11 cellular contexts compared by ENCODE assay signal in the genomic region with DNA sequence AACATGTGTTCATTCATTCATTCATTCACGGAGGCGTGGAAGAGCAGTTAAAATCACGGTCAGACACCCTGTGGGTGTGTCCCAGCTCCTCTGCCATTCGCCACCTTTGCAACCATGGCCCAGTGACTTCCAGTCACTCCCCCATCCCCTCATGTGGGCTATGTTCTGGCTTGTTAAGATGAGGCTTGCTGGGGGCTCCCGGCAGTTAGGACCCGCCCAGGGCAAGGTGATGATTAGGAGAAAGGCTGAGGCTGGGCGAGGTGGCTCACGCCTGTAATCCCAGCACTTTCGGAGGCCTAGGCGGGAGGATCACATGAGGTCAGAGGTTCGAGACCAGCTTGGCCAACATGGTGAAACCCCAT. TPM values are rescaled to one million over a fixed set of nuclear protein-coding genes. Genes with fewer than 3 reads are reported as not detected.
DNase-seq lines count a peak whose midpoint lies in the region; ATAC-seq, FAIRE-seq and TF ChIP-seq lines count a peak whose summit lies in the region.
"Had no signal": no experiment of that assay in that cellular context is flagged by ENCODE, and none has a peak within 500 bp of the region (broad histone marks: within the 10 kb centered on the region; RNA-seq: fewer than 3 reads in every experiment).

No MANE protein-coding gene starts in this region.

- FAIRE-seq in kidney (lab: Jason Lieb, UNC) = no peak
- FAIRE-seq: frontal cortex had no signal

- H3K27me3 Mint-ChIP-seq in activated T-cell treated with anti-CD3 and anti-CD28 coated beads, Interleukin-2, amount 50 U/mL, for 72 hours (ENCODE audit: low read depth) = peaks cover 22% of the 10 kb centered on the region
- peaks cover 9% of the 10 kb centered on the region for H3K27me3 Mint-ChIP-seq in activated T-cell treated with anti-CD3 and anti-CD28 coated beads, Interleukin-2, amount 50 U/mL, for 24 hours

- TF ChIP-seq CTCF in transverse colon (IDR thresholded peaks at IDR 0.05) (no peak), kidney (IDR thresholded peaks at IDR 0.05; ENCODE audit: borderline replicate concordance, extremely low read depth, insufficient read depth) (no peak)

- in situ Hi-C loops in transverse colon (cut with MboI; ENCODE audit: low pct_ligation_motif_present in 1 of 4, low pct_unique_long_range_greater_than_20kb in 1 of 4, low sequenced_read_pairs in 3 of 4) = loop anchor here in 2 of 4 donors (25.0 kb wide), 1 partner anchor 640 kb away; no protein-coding TSS in a partner anchor

- TF ChIP-seq POLR2A in transverse colon (IDR thresholded peaks at IDR 0.05) = no peak

- no peak for TF ChIP-seq EP300 in transverse colon (IDR thresholded peaks at IDR 0.05; ENCODE audit: low read depth)

- H3K9me3 Mint-ChIP-seq in activated T-cell treated with anti-CD3 and anti-CD28 coated beads, Interleukin-2, amount 50 U/mL, for 72 hours = no peaks in the 10 kb centered on the region
- no peaks in the 10 kb centered on the region for H3K9me3 Mint-ChIP-seq in activated T-cell treated with anti-CD3 and anti-CD28 coated beads, Interleukin-2, amount 50 U/mL, for 24 hours
- H3K9me3 Mint-ChIP-seq: memory B cell had no signal

- H3K36me3 ChIP-seq in adipocyte (ENCODE audit: control insufficient read depth, insufficient read depth, low read length, severe bottlenecking) (no peaks in the 10 kb centered on the region), muscle layer of duodenum (ENCODE audit: control insufficient read depth in 1 of 2, insufficient read depth in 2 of 2, low read length in 2 of 2) (no peaks in the 10 kb centered on the region), transverse colon (no peaks in the 10 kb centered on the region), kidney (ENCODE audit: control insufficient read depth in 1 of 2, insufficient read depth in 2 of 2, low read length in 2 of 2) (no peaks in the 10 kb centered on the region)

- H3K4me3 ChIP-seq in adipocyte (ENCODE audit: low read length) (peak overlapping the region; percentile 31), muscle layer of duodenum (ENCODE audit: low read depth in 1 of 2, low read length in 2 of 2) (no peak overlapping the region), transverse colon (no peak overlapping the region), kidney (ENCODE audit: low read length in 2 of 2) (no peak overlapping the region)

- H3K9ac ChIP-seq in adipocyte (ENCODE audit: low read length) (peak overlapping the region; percentile 36), kidney (ENCODE audit: low read length in 2 of 2) (no peak overlapping the region)

- intact Hi-C loops in transverse colon (cut with DNase I; ENCODE audit: low total_unique reads) = no loop called here
- intact Hi-C loops in kidney (cut with DNase I) = no loop called here

- H3K9me3 ChIP-seq in adipocyte (ENCODE audit: control insufficient read depth, low read length) (no peaks in the 10 kb centered on the region), muscle layer of duodenum (ENCODE audit: control insufficient read depth in 1 of 2, low read length in 2 of 2) (no peaks in the 10 kb centered on the region), transverse colon (no peaks in the 10 kb centered on the region), kidney (ENCODE audit: control insufficient read depth in 1 of 2, low read length in 2 of 2) (no peaks in the 10 kb centered on the region)

- H3K27ac Mint-ChIP-seq in activated T-cell treated with anti-CD3 and anti-CD28 coated beads, Interleukin-2, amount 50 U/mL, for 72 hours = no peak overlapping the region
- H3K27ac Mint-ChIP-seq in activated T-cell treated with anti-CD3 and anti-CD28 coated beads, Interleukin-2, amount 50 U/mL, for 24 hours = no peak overlapping the region
- H3K27ac Mint-ChIP-seq: memory B cell had no signal

- H3K27ac ChIP-seq in muscle layer of duodenum (ENCODE audit: low read length) = peak overlapping the region; percentile 2
- H3K27ac ChIP-seq in transverse colon = peak overlapping the region; percentile 65 to 75 (median 70)
- H3K27ac ChIP-seq in kidney (ENCODE audit: low read depth in 2 of 2, low read length in 2 of 2) = peak overlapping the region in 1 of 2 donors; percentile 54

- peak overlapping the region; percentile 67 to 81 for H3K4me3 Mint-ChIP-seq in activated T-cell treated with anti-CD3 and anti-CD28 coated beads, Interleukin-2, amount 50 U/mL, for 72 hours
- no peak overlapping the region for H3K4me3 Mint-ChIP-seq in activated T-cell treated with anti-CD3 and anti-CD28 coated beads, Interleukin-2, amount 50 U/mL, for 24 hours
- H3K4me3 Mint-ChIP-seq: memory B cell had no signal

- peak in 1 of 2 donors; percentile 10 for ATAC-seq in activated T-cell treated with anti-CD3 and anti-CD28 coated beads, Interleukin-2, amount 50 U/mL, for 72 hours (replicated peaks in 1 of 2)

- H3K4me1 ChIP-seq in adipocyte (ENCODE audit: control insufficient read depth, insufficient read depth, low read length) = peaks cover 39% of the 10 kb centered on the region
- H3K4me1 ChIP-seq in muscle layer of duodenum (ENCODE audit: control insufficient read depth in 1 of 2, insufficient read depth in 2 of 2, low read length in 2 of 2) = peaks cover 5 to 12% of the 10 kb centered on the region in 2 donors
- H3K4me1 ChIP-seq in transverse colon = peaks cover 6 to 15% (median 11%) of the 10 kb centered on the region in 4 donors
- H3K4me1 ChIP-seq in kidney (ENCODE audit: control insufficient read depth in 1 of 2, insufficient read depth in 1 of 2, low read depth in 1 of 2, low read length in 2 of 2) = peaks cover 0 to 2% of the 10 kb centered on the region in 2 donors

- no peaks in the 10 kb centered on the region for H3K36me3 Mint-ChIP-seq in activated T-cell treated with anti-CD3 and anti-CD28 coated beads, Interleukin-2, amount 50 U/mL, for 72 hours (ENCODE audit: insufficient read depth in 2 of 2)
- H3K36me3 Mint-ChIP-seq in activated T-cell treated with anti-CD3 and anti-CD28 coated beads, Interleukin-2, amount 50 U/mL, for 24 hours (ENCODE audit: low read depth) = no peaks in the 10 kb centered on the region
- H3K36me3 Mint-ChIP-seq: memory B cell had no signal

- 26 to 62% methylated on average over 4 to 11 of the region's 11 CpGs for WGBS in transverse colon (ENCODE audit: low coverage in 1 of 2), 2 donors

- no peak for DNase-seq in activated T-cell treated with anti-CD3 and anti-CD28 coated beads, Interleukin-2, amount 50 U/mL, for 72 hours
- no peak for DNase-seq in activated T-cell treated with anti-CD3 and anti-CD28 coated beads, Interleukin-2, amount 50 U/mL, for 24 hours
- DNase-seq in adipocyte (ENCODE audit: low read depth) (no peak), transverse colon (no peak), kidney (no peak), NCI-H2029 treated with DMSO at 0.1 percent for 48 hours (lab: John Stamatoyannopoulos, UW) (no peak), NCI-H1694 (lab: John Stamatoyannopoulos, UW) (no peak)
- DNase-seq: NCI-H524 treated with DMSO at 0.1 percent for 48 hours had no signal

- H3K27me3 ChIP-seq in adipocyte (replicated peaks; ENCODE audit: control insufficient read depth, insufficient read depth, low read length) (no peaks in the 10 kb centered on the region), muscle layer of duodenum (ENCODE audit: low read depth, low read length) (no peaks in the 10 kb centered on the region), transverse colon (no peaks in the 10 kb centered on the region)

- peaks cover 20% of the 10 kb centered on the region for H3K4me1 Mint-ChIP-seq in activated T-cell treated with anti-CD3 and anti-CD28 coated beads, Interleukin-2, amount 50 U/mL, for 72 hours (ENCODE audit: low read depth)
- H3K4me1 Mint-ChIP-seq in activated T-cell treated with anti-CD3 and anti-CD28 coated beads, Interleukin-2, amount 50 U/mL, for 24 hours (ENCODE audit: low read depth) = peaks cover 12% of the 10 kb centered on the region
- H3K4me1 Mint-ChIP-seq: memory B cell had no signal

RNA-seq across cellular contexts. Expression of a gene that starts 24.9 kb away (rescaled TPM):
- under 1 TPM; 0.48 to 0.74 TPM for total RNA-seq in activated T-cell treated with anti-CD3 and anti-CD28 coated beads, Interleukin-2, amount 50 U/mL, for 72 hours
- 10 to 100 TPM in 1 of 4 donors, 1 to 10 TPM in 1, under 1 TPM in 2; 0.75 to 11.0 (median 2.2) TPM for total RNA-seq in transverse colon
- total RNA-seq in kidney = 8.9 TPM
- polyA plus RNA-seq in kidney (ENCODE audit: insufficient read depth, low read depth, low replicate concordance) = 8.1 TPM

RNA-seq across cellular contexts. Expression of a gene that starts 25.2 kb away (rescaled TPM):
- total RNA-seq in activated T-cell treated with anti-CD3 and anti-CD28 coated beads, Interleukin-2, amount 50 U/mL, for 72 hours = 10 to 100 TPM; 19.9 to 32.0 TPM
- total RNA-seq in transverse colon (100 to 1,000 TPM in 1 of 4 donors, 10 to 100 TPM in 3; 49.0 to 105 (median 62.7) TPM), kidney (21.4 TPM)
- polyA plus RNA-seq in kidney (ENCODE audit: insufficient read depth, low read depth, low replicate concordance) = 10.1 TPM

RNA-seq across cellular contexts. Expression of a gene that starts 46.2 kb away (rescaled TPM):
- 10 to 100 TPM; 47.0 to 49.3 TPM for total RNA-seq in activated T-cell treated with anti-CD3 and anti-CD28 coated beads, Interleukin-2, amount 50 U/mL, for 72 hours
- 10 to 100 TPM in 3 of 4 donors, 1 to 10 TPM in 1; 6.2 to 47.0 (median 40.0) TPM for total RNA-seq in transverse colon
- total RNA-seq in kidney = 29.2 TPM
- 24.6 TPM for polyA plus RNA-seq in kidney (ENCODE audit: insufficient read depth, low read depth, low replicate concordance)

RNA-seq across cellular contexts. Expression of a gene that starts 57.3 kb away (rescaled TPM):
- 10 to 100 TPM; 44.6 to 51.7 TPM for total RNA-seq in activated T-cell treated with anti-CD3 and anti-CD28 coated beads, Interleukin-2, amount 50 U/mL, for 72 hours
- 100 to 1,000 TPM in 1 of 4 donors, 10 to 100 TPM in 3; 43.6 to 263 (median 47.7) TPM for total RNA-seq in transverse colon
- total RNA-seq in kidney = 39.7 TPM
- polyA plus RNA-seq in kidney (ENCODE audit: insufficient read depth, low read depth, low replicate concordance) = 62.1 TPM

RNA-seq across cellular contexts. Expression of a gene that starts 57.5 kb away (rescaled TPM):
- total RNA-seq in activated T-cell treated with anti-CD3 and anti-CD28 coated beads, Interleukin-2, amount 50 U/mL, for 72 hours = 10 to 100 TPM; 74.4 to 77.9 TPM
- total RNA-seq in transverse colon = 10 to 100 TPM; 18.3 to 40.0 (median 25.3) TPM
- 28.8 TPM for total RNA-seq in kidney
- polyA plus RNA-seq in kidney (ENCODE audit: insufficient read depth, low read depth, low replicate concordance) = 22.8 TPM
